9 cellular contexts compared by ENCODE assay signal in genomic region chr11:23012930-23013329, GRCh38.
"Had no signal": no experiment of that assay in that cellular context is flagged by ENCODE, and none has a peak within 500 bp of the region (broad histone marks: within the 10 kb centered on the region; RNA-seq: fewer than 3 reads in every experiment).

No MANE protein-coding gene starts in this region.

- H3K4me2 ChIP-seq: GM23338 had no signal

- H3K27ac ChIP-seq: GM23248 had no signal

- H3K9ac ChIP-seq: GM23248 had no signal

- H3K27ac Mint-ChIP-seq: GM23338, H9, HFFc6 had no signal

- H3K9me3 ChIP-seq: HAP-1 had no signal

- H3K9me3 Mint-ChIP-seq: GM23338, HFFc6 had no signal

- H2AFZ ChIP-seq: GM23248, GM23338 had no signal

- DNase-seq: GM23248, GOT3, H7, H9, HCEC 1CT, HFFc6 had no signal

- ATAC-seq: GM23338, HCT116 had no signal

- H3K4me3 ChIP-seq: GM23248, GM23338, HAP-1 had no signal

- H3K36me3 ChIP-seq: HAP-1 had no signal

- H3K4me1 Mint-ChIP-seq: GM23338, H9 had no signal

- H3K4me3 Mint-ChIP-seq: GM23338, H9, HFFc6 had no signal

- H3K4me1 ChIP-seq: HAP-1 had no signal
